In the genomic region with DNA sequence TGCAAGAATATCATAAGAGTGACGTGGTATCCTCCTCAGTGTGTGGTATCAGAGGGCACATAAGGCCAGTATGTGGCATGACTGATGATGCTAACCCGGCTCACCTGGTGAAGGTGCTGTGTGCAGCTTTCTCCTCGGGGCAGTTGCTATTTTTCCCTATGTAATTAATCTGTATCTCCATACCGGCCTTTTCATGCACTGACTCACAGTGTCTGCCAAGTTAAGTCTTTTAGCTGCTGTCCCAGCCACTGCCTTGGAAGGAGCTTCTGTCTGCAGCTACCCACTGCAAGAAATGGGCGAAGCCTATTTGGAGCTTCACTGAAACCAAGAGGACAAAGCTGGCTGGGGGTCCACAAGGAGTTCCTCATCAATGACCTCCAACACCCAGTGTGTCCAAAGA, we compare ENCODE assay signal across 21 cellular contexts. TPM values are rescaled to one million over a fixed set of nuclear protein-coding genes. Genes with fewer than 3 reads are reported as not detected.
"Had no signal": no experiment of that assay in that cellular context is flagged by ENCODE, and none has a peak within 500 bp of the region (broad histone marks: within the 10 kb centered on the region; RNA-seq: fewer than 3 reads in every experiment).

No MANE protein-coding gene starts in this region.

- H3K27me3 ChIP-seq: colonic mucosa, gastrocnemius medialis, neutrophil, ovary, right atrium auricular region, stomach, transverse colon had no signal

- H3K9me3 ChIP-seq: colonic mucosa, gastrocnemius medialis, heart right ventricle, mucosa of descending colon, neutrophil, ovary, right atrium auricular region, stomach, thoracic aorta, transverse colon had no signal

- H3K27ac ChIP-seq: colonic mucosa, gastrocnemius medialis, heart right ventricle, neutrophil, ovary, right atrium auricular region, stomach, thoracic aorta, transverse colon had no signal

- ATAC-seq: gastrocnemius medialis; heart right ventricle; left lobe of liver; mucosa of descending colon; naive thymus-derived CD8-positive, alpha-beta T cell had no signal

- H3K36me3 ChIP-seq: colonic mucosa, gastrocnemius medialis, heart right ventricle, neutrophil, ovary, right atrium auricular region, stomach, thoracic aorta, transverse colon had no signal

- H3K4me3 ChIP-seq: colonic mucosa, gastrocnemius medialis, heart right ventricle, mucosa of descending colon, ovary, right atrium auricular region, stomach, thoracic aorta, transverse colon had no signal

- H3K4me1 ChIP-seq: colonic mucosa, gastrocnemius medialis had no signal

- DNase-seq: colonic mucosa; effector CD4-positive, alpha-beta T cell; endodermal cell; gastrocnemius medialis; heart right ventricle; hypothalamus; kidney glomerular epithelial cell; mucosa of descending colon; naive thymus-derived CD8-positive, alpha-beta T cell; ovary; small intestine; stimulated activated CD4-positive, alpha-beta T cell treated with anti-CD3 and anti-CD28 coated beads, Interleukin-12 subunit alpha, Interleukin-12 subunit beta, amount 100 ng/mL, for 4 hours; stimulated activated naive CD4-positive, alpha-beta T cell; stomach; substantia nigra; transverse colon had no signal

RNA-seq across cellular contexts. Expression of gene NXNL2, which starts 46.0 kb away (rescaled TPM):
- total RNA-seq: colonic mucosa; endodermal cell; endothelial cell of umbilical vein; gastrocnemius medialis; heart right ventricle; left lobe of liver; mucosa of descending colon; naive thymus-derived CD8-positive, alpha-beta T cell; right atrium auricular region; stomach; transverse colon had no signal
- polyA plus RNA-seq: naive thymus-derived CD8-positive, alpha-beta T cell had no signal
